Comparison of ENCODE assay signal across 17 cellular contexts in genomic region chr2:40147360-40147759, GRCh38.
"Had no signal": no experiment of that assay in that cellular context is flagged by ENCODE, and none has a peak within 500 bp of the region (broad histone marks: within the 10 kb centered on the region; RNA-seq: fewer than 3 reads in every experiment).

No MANE protein-coding gene starts in this region.

- H3K4me3 ChIP-seq: skin epidermis, tibial artery had no signal

- H3K36me3 Mint-ChIP-seq: activated naive CD8-positive, alpha-beta T cell treated with anti-CD3 and anti-CD28 coated beads, Interleukin-2, amount 10 ng/mL, durations not matched to agents 7 days and 5 days; natural killer cell had no signal

- H3K36me3 ChIP-seq: neutrophil had no signal

- DNase-seq: activated CD4-positive, alpha-beta T cell treated with anti-CD3 and anti-CD28 coated beads, Interleukin-2, amount 50 U/mL, for 1 hour; activated CD4-positive, CD25-positive, alpha-beta regulatory T cell; activated CD8-positive, alpha-beta memory T cell treated with anti-CD3 and anti-CD28 coated beads for 24 hours; activated naive CD4-positive, alpha-beta T cell; activated naive CD8-positive, alpha-beta T cell treated with anti-CD3 and anti-CD28 coated beads, Interleukin-2, amount 10 ng/mL, durations not matched to agents 7 days and 5 days; effector CD8-positive, alpha-beta T cell; foreskin keratinocyte; left colon; natural killer cell; retina; stimulated activated CD4-positive, alpha-beta T cell treated with anti-CD3 and anti-CD28 coated beads, Interleukin-15, amount 100 ng/mL, for 24 hours; stimulated activated CD4-positive, alpha-beta T cell treated with anti-CD3 and anti-CD28 coated beads, Interleukin-4, amount 100 ng/mL, for 1 hour; stimulated activated naive CD4-positive, alpha-beta T cell; tibial artery had no signal

- H3K4me1 Mint-ChIP-seq: activated naive CD8-positive, alpha-beta T cell treated with anti-CD3 and anti-CD28 coated beads, Interleukin-2, amount 10 ng/mL, durations not matched to agents 7 days and 5 days; natural killer cell had no signal

- H3K9me3 ChIP-seq: neutrophil, tibial artery had no signal

- H3K4me1 ChIP-seq: foreskin keratinocyte, tibial artery had no signal

- H3K27me3 Mint-ChIP-seq: brain had no signal

- H3K4me3 Mint-ChIP-seq: activated naive CD8-positive, alpha-beta T cell treated with anti-CD3 and anti-CD28 coated beads, Interleukin-2, amount 10 ng/mL, durations not matched to agents 7 days and 5 days; brain; natural killer cell had no signal

- ATAC-seq: foreskin keratinocyte, left colon, natural killer cell had no signal

- H3K27ac Mint-ChIP-seq: activated naive CD8-positive, alpha-beta T cell treated with anti-CD3 and anti-CD28 coated beads, Interleukin-2, amount 10 ng/mL, durations not matched to agents 7 days and 5 days; brain; natural killer cell had no signal

- H3K27ac ChIP-seq: foreskin keratinocyte, skin epidermis, tibial artery had no signal

- H3K27me3 ChIP-seq: foreskin keratinocyte, neutrophil, tibial artery had no signal

- H3K9me3 Mint-ChIP-seq: activated naive CD8-positive, alpha-beta T cell treated with anti-CD3 and anti-CD28 coated beads, Interleukin-2, amount 10 ng/mL, durations not matched to agents 7 days and 5 days; brain; natural killer cell had no signal
